In the genomic region with DNA sequence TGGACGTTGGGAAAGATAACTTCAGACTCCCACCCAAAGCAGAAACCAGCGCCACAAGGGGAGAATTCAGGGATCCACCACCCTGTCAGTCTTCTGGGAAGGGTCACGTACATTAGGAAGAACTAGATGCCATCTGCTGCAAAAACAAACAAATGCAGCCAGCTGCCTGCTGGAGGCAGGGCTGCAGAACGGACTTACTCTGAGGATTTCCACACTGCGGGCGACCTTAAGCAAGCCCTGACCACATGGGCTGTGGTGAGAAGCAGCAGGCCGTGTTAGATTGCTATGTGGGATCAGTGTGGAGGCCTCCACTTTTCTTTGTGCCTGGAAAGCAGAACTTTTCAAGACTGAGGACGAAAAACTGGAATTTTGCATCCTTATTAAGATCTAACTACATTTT, we compare ENCODE assay signal across 20 cellular contexts. TPM values are rescaled to one million over a fixed set of nuclear protein-coding genes. Genes with fewer than 3 reads are reported as not detected.
A peak's percentile ranks its signal among the peaks of the same experiment; 100 is the strongest.
DNase-seq lines count a peak whose midpoint lies in the region; FAIRE-seq and TF ChIP-seq lines count a peak whose summit lies in the region.
"Had no signal": no experiment of that assay in that cellular context is flagged by ENCODE, and none has a peak within 500 bp of the region (broad histone marks: within the 10 kb centered on the region; RNA-seq: fewer than 3 reads in every experiment).

No MANE protein-coding gene starts in this region.

- H3K4me3 ChIP-seq in choroid plexus epithelial cell (ENCODE audit: low read depth, low read length) (no peak overlapping the region), neutrophil (ENCODE audit: low read depth in 1 of 2, low read length in 1 of 2) (peak overlapping the region in 1 of 2 experiments; percentile 6)
- H3K4me3 ChIP-seq: ascending aorta, gastrocnemius medialis, psoas muscle, tibial nerve had no signal

- FAIRE-seq in GM12892 (lab: Jason Lieb, UNC), result no peak
- FAIRE-seq: small intestine had no signal

- DNase-seq in GF-D8 (lab: John Stamatoyannopoulos, UW) (peak; percentile 90), NOMO-1 (lab: John Stamatoyannopoulos, UW; ENCODE audit: unreplicated experiment in 2 of 2) (peak; percentile 70 to 84), choroid plexus epithelial cell (ENCODE audit: low read depth) (peak; percentile 81), GM12892 (ENCODE audit: insufficient read length) (no peak), NAMALWA (ENCODE audit: low spot score) (no peak)
- DNase-seq in activated CD4-positive, alpha-beta T cell treated with anti-CD3 and anti-CD28 coated beads, Interleukin-2, amount 50 U/mL, for 1 hour, result no peak
- DNase-seq: activated CD8-positive, alpha-beta T cell treated with anti-CD3 and anti-CD28 coated beads, Interleukin-2, amount 10 ng/mL, durations not matched to agents 7 days and 5 days; activated T-cell treated with anti-CD3 and anti-CD28 coated beads, Interleukin-2, amount 50 U/mL, for 1 hour; gastrocnemius medialis; kidney glomerular epithelial cell; NCI-H2171; NCI-H526 treated with DMSO at 0.1 percent for 48 hours; small intestine; stimulated activated CD4-positive, alpha-beta T cell treated with anti-CD3 and anti-CD28 coated beads, Interleukin-2, amount 100 ng/mL, for 48 hours; stimulated activated naive CD8-positive, alpha-beta T cell treated with anti-CD3 and anti-CD28 coated beads, Interleukin-15, amount 100 ng/mL, for 72 hours; T-helper 9 cell had no signal

- H3K9me3 ChIP-seq in neutrophil, result no peaks in the 10 kb centered on the region
- H3K9me3 ChIP-seq: ascending aorta, gastrocnemius medialis, psoas muscle, tibial nerve had no signal

- no peaks in the 10 kb centered on the region for H3K27me3 ChIP-seq in neutrophil
- H3K27me3 ChIP-seq: ascending aorta, gastrocnemius medialis, tibial nerve had no signal

- TF ChIP-seq CTCF in choroid plexus epithelial cell (conservative IDR thresholded peaks at IDR 0.05; ENCODE audit: low read depth, low read length) (peak; percentile 22), neutrophil (IDR thresholded peaks at IDR 0.05) (no peak)

- peaks cover 26% of the 10 kb centered on the region for H3K36me3 ChIP-seq in neutrophil

- H3K27ac ChIP-seq in neutrophil, result peak overlapping the region; percentile 71
- H3K27ac ChIP-seq: ascending aorta, gastrocnemius medialis, psoas muscle, tibial nerve had no signal

- no peak for TF ChIP-seq POLR2A in GM12892 (IDR thresholded peaks at IDR 0.05; ENCODE audit: low read depth, low read length)

- peaks cover 70 to 73% of the 10 kb centered on the region in 2 experiments for H3K4me1 ChIP-seq in neutrophil (ENCODE audit: control insufficient read depth in 1 of 2, insufficient read depth in 1 of 2, low read depth in 1 of 2, low read length in 1 of 2)
- H3K4me1 ChIP-seq: ascending aorta, gastrocnemius medialis, psoas muscle, tibial nerve had no signal

RNA-seq across cellular contexts. Expression of a gene that starts 13.4 kb away (rescaled TPM):
- polyA plus RNA-seq in GM12892 (2012; ENCODE audit: missing spikeins), result not detected

RNA-seq across cellular contexts. Expression of a gene that starts 26.3 kb away (rescaled TPM):
- 51.3 TPM for polyA plus RNA-seq in GM12892 (2012; ENCODE audit: missing spikeins)

RNA-seq across cellular contexts. Expression of a gene that starts 40.4 kb away (rescaled TPM):
- 58.6 TPM for polyA plus RNA-seq in GM12892 (2012; ENCODE audit: missing spikeins)

RNA-seq across cellular contexts. Expression of a gene that starts 47.7 kb away (rescaled TPM):
- 7.5 TPM for polyA plus RNA-seq in GM12892 (2012; ENCODE audit: missing spikeins)

Comparison
In these comparisons a context has a peak if more than half of its experiments do, and no peak if none do; other contexts are left out.
1. DNase-seq: peak in GF-D8 (single experiment), NOMO-1 (2 of 2) and choroid plexus epithelial cell (single experiment); none in activated CD4-positive, alpha-beta T cell treated with anti-CD3 and anti-CD28 coated beads, Interleukin-2, amount 50 U/mL, for 1 hour (single experiment), GM12892 (single experiment) and NAMALWA (single experiment).